In the genomic region with DNA sequence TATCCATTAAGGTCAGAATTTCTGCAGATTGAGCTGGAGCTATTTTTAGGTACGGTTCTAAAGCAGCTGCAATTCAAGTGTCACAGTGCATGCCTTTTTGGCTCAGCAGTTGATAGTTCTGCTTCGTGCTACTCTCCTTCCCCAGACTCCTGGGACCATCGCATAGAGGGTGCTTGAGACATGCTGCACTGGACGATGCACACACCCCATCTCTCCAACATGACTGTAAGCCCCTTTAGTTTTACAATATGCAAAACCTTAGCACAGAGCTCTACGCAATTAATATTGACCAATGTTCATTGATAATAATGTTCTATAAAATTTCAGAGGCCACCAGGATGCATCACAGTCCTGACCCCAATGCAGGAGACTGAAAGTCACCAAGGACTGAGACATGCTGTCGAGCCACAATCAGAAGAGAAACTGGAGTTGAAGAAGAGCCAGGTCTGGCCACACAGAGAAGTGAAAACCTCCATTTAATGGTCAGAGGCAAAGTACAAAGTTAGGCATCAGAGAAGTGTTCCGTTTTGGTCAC, we compare ENCODE assay signal across 9 cellular contexts.
A peak's percentile ranks its signal among the peaks of the same experiment; 100 is the strongest.
DNase-seq lines count a peak whose midpoint lies in the region; ATAC-seq and TF ChIP-seq lines count a peak whose summit lies in the region.
"Had no signal": no experiment of that assay in that cellular context is flagged by ENCODE, and none has a peak within 500 bp of the region (broad histone marks: within the 10 kb centered on the region; RNA-seq: fewer than 3 reads in every experiment).

No MANE protein-coding gene starts in this region.

- no peak overlapping the region for H3K9ac ChIP-seq in SK-N-SH
- no peak overlapping the region for H3K9ac ChIP-seq in skeletal muscle tissue (ENCODE audit: low read depth in 1 of 3, low read length in 3 of 3)

- H3K27me3 ChIP-seq in SK-N-SH (ENCODE audit: insufficient read depth) (no peaks in the 10 kb centered on the region), skeletal muscle tissue (ENCODE audit: control insufficient read depth in 3 of 3, insufficient read depth in 3 of 3, low read length in 3 of 3) (no peaks in the 10 kb centered on the region)

- no peaks in the 10 kb centered on the region for H3K36me3 ChIP-seq in SK-N-SH (replicated peaks in 1 of 2; ENCODE audit: control insufficient read depth in 1 of 2, insufficient read depth in 2 of 2, low read length in 1 of 2)
- no peaks in the 10 kb centered on the region for H3K36me3 ChIP-seq in skeletal muscle tissue (ENCODE audit: control insufficient read depth in 3 of 3, insufficient read depth in 3 of 3, low read length in 3 of 3)

- no peak for TF ChIP-seq RAD21 in SK-N-SH (IDR thresholded peaks at IDR 0.05; ENCODE audit: low read length)

- no peak for TF ChIP-seq CTCF in SK-N-SH (IDR thresholded peaks at IDR 0.05)
- TF ChIP-seq CTCF in type B pancreatic cell (conservative IDR thresholded peaks at IDR 0.05) = no peak

- CTCF ChIA-PET in SK-N-SH (lab: Yijun Ruan, JAX) = no interaction called here

- no peak overlapping the region for H3K4me3 ChIP-seq in SK-N-SH (ENCODE audit: low read depth in 2 of 2, low read length in 1 of 2)
- H3K4me3 ChIP-seq in skeletal muscle tissue (ENCODE audit: low read length in 3 of 3) = no peak overlapping the region
- H3K4me3 ChIP-seq: A549 had no signal

- no peaks in the 10 kb centered on the region for H3K27me3 Mint-ChIP-seq in type B pancreatic cell
- peaks cover 19 to 22% of the 10 kb centered on the region in 2 donors for H3K27me3 Mint-ChIP-seq in effector memory CD8-positive, alpha-beta T cell

- H3K9me2 ChIP-seq in SK-N-SH = no peaks in the 10 kb centered on the region

- no peak for DNase-seq in SK-N-SH
- DNase-seq in NAMALWA (ENCODE audit: low spot score) = peak; percentile 58
- no peak for DNase-seq in type B pancreatic cell (ENCODE audit: extremely low spot score, unreplicated experiment)
- no peak for DNase-seq in effector memory CD8-positive, alpha-beta T cell
- DNase-seq in NCI-H82 treated with DMSO at 0.1 percent for 48 hours (lab: John Stamatoyannopoulos, UW; ENCODE audit: unreplicated experiment) = no peak

- H4K20me1 ChIP-seq in SK-N-SH (ENCODE audit: insufficient read depth) = no peaks in the 10 kb centered on the region

- H3K79me2 ChIP-seq in SK-N-SH (ENCODE audit: insufficient read depth) = no peaks in the 10 kb centered on the region

- WGBS in SK-N-SH (ENCODE audit: low lambda C conversion rate) = 52% methylated on average over 7 of the region's 7 CpGs

- H3K27ac ChIP-seq in SK-N-SH (ENCODE audit: low read depth in 2 of 2, low read length in 1 of 2) (no peak overlapping the region), skeletal muscle tissue (ENCODE audit: low read depth, low read length) (peak overlapping the region; percentile 52)
- H3K27ac ChIP-seq: A549 had no signal

- 0 out of 2 replicates have a peak overlapping the region, but pooled peaks have one; percentile 34 for H3K4me2 ChIP-seq in SK-N-SH
- H3K4me2 ChIP-seq: A549 had no signal

- H3K36me3 Mint-ChIP-seq in type B pancreatic cell = no peaks in the 10 kb centered on the region
- H3K36me3 Mint-ChIP-seq in effector memory CD8-positive, alpha-beta T cell (ENCODE audit: insufficient read depth) = no peaks in the 10 kb centered on the region

- POLR2A ChIA-PET in SK-N-SH (lab: Yijun Ruan, JAX) = interaction anchor here (0.6 kb wide), 1 partner anchor 89 kb away, joined by 3 read pairs; no protein-coding TSS in a partner anchor

- H3K4me1 Mint-ChIP-seq in type B pancreatic cell (ENCODE audit: unreplicated experiment) = peaks cover 7% of the 10 kb centered on the region
- no peaks in the 10 kb centered on the region for H3K4me1 Mint-ChIP-seq in effector memory CD8-positive, alpha-beta T cell (ENCODE audit: low read depth in 2 of 2)

- no peaks in the 10 kb centered on the region for H3K9me3 Mint-ChIP-seq in type B pancreatic cell
- H3K9me3 Mint-ChIP-seq in effector memory CD8-positive, alpha-beta T cell = no peaks in the 10 kb centered on the region

- H3K9me3 ChIP-seq in SK-N-SH (no peaks in the 10 kb centered on the region), skeletal muscle tissue (ENCODE audit: control insufficient read depth in 3 of 3, low read length in 3 of 3) (no peaks in the 10 kb centered on the region)
- H3K9me3 ChIP-seq: A549 had no signal

- H3F3A ChIP-seq in SK-N-SH (replicated peaks; ENCODE audit: insufficient read depth) = no peaks in the 10 kb centered on the region

- H2AFZ ChIP-seq in SK-N-SH (ENCODE audit: low read depth) = peak overlapping the region; percentile 56

- TF ChIP-seq EP300 in SK-N-SH (IDR thresholded peaks at IDR 0.05; ENCODE audit: borderline replicate concordance in 1 of 2, low read depth in 1 of 2, low read length in 1 of 2) = no peak

- ATAC-seq in SK-N-SH treated with all-trans-retinoic acid at 6 μM for 48 hours = no peak
- ATAC-seq in HG02884 (IDR thresholded peaks at IDR 0.05; ENCODE audit: unreplicated experiment) = peak; percentile 45
- ATAC-seq in effector memory CD8-positive, alpha-beta T cell (replicated peaks) = no peak
- ATAC-seq: A549 had no signal

- H3K27ac Mint-ChIP-seq in type B pancreatic cell = no peak overlapping the region
- no peak overlapping the region for H3K27ac Mint-ChIP-seq in effector memory CD8-positive, alpha-beta T cell

- peaks cover 0 to 29% of the 10 kb centered on the region in 2 experiments; a peak in 1 of 4 replicates for H3K4me1 ChIP-seq in SK-N-SH (ENCODE audit: control insufficient read depth in 1 of 2, insufficient read depth in 2 of 2, low read depth in 1 of 2, low read length in 1 of 2)
- peaks cover 17 to 27% (median 24%) of the 10 kb centered on the region in 3 donors for H3K4me1 ChIP-seq in skeletal muscle tissue (ENCODE audit: control insufficient read depth in 3 of 3, insufficient read depth in 3 of 3, low read length in 3 of 3)
- H3K4me1 ChIP-seq: A549 had no signal

- H3K4me3 Mint-ChIP-seq in type B pancreatic cell = no peak overlapping the region
- H3K4me3 Mint-ChIP-seq in effector memory CD8-positive, alpha-beta T cell = no peak overlapping the region

TF ChIP-seq in SK-N-SH, 30 proteins besides CTCF, POLR2A, EP300 and RAD21 (continues in another document):
- TF ChIP-seq RXRA (IDR thresholded peaks at IDR 0.05; ENCODE audit: borderline replicate concordance, low read depth) (no peak), MEF2A (IDR thresholded peaks at IDR 0.05; ENCODE audit: borderline replicate concordance, low read depth) (no peak), CHD2 (IDR thresholded peaks at IDR 0.05; ENCODE audit: low read length, partially characterized antibody) (no peak), TAF1 (IDR thresholded peaks at IDR 0.05; ENCODE audit: borderline replicate concordance, low read depth, low read length) (no peak), YY1 (IDR thresholded peaks at IDR 0.05; ENCODE audit: low read depth) (no peak)
- TF ChIP-seq, protein P1, sequence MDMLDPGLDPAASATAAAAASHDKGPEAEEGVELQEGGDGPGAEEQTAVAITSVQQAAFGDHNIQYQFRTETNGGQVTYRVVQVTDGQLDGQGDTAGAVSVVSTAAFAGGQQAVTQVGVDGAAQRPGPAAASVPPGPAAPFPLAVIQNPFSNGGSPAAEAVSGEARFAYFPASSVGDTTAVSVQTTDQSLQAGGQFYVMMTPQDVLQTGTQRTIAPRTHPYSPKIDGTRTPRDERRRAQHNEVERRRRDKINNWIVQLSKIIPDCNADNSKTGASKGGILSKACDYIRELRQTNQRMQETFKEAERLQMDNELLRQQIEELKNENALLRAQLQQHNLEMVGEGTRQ (IDR thresholded peaks at IDR 0.05; ENCODE audit: borderline replicate concordance, low read depth, low read length) = no peak

TF ChIP-seq in SK-N-SH treated with all-trans-retinoic acid at 6 μM for 48 hours, 23 proteins besides CTCF, POLR2A, EP300 and RAD21:
- TF ChIP-seq, protein P2, sequence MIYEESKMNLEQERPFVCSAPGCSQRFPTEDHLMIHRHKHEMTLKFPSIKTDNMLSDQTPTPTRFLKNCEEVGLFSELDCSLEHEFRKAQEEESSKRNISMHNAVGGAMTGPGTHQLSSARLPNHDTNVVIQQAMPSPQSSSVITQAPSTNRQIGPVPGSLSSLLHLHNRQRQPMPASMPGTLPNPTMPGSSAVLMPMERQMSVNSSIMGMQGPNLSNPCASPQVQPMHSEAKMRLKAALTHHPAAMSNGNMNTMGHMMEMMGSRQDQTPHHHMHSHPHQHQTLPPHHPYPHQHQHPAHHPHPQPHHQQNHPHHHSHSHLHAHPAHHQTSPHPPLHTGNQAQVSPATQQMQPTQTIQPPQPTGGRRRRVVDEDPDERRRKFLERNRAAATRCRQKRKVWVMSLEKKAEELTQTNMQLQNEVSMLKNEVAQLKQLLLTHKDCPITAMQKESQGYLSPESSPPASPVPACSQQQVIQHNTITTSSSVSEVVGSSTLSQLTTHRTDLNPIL (CRISPR knock-in tag; IDR thresholded peaks at IDR 0.05; ENCODE audit: low read depth) = no peak
- TF ChIP-seq ZNF565 (CRISPR knock-in tag; conservative IDR thresholded peaks at IDR 0.05; ENCODE audit: low read depth) (no peak), TCF4 (CRISPR knock-in tag; IDR thresholded peaks at IDR 0.05; ENCODE audit: borderline replicate concordance) (no peak), RARB (CRISPR knock-in tag; IDR thresholded peaks at IDR 0.05) (no peak), TOX (CRISPR knock-in tag; IDR thresholded peaks at IDR 0.05; ENCODE audit: borderline replicate concordance) (no peak), ISL1 (CRISPR knock-in tag; IDR thresholded peaks at IDR 0.05) (no peak), ZNF70 (CRISPR knock-in tag; IDR thresholded peaks at IDR 0.05) (no peak)
